Comparison of ENCODE assay signal across 8 cellular contexts in genomic region chr2:189412330-189412953, GRCh38. TPM values are rescaled to one million over a fixed set of nuclear protein-coding genes. Genes with fewer than 3 reads are reported as not detected.
DNase-seq lines count a peak whose midpoint lies in the region; ATAC-seq and TF ChIP-seq lines count a peak whose summit lies in the region.

No MANE protein-coding gene starts in this region.

- H3K27me3 Mint-ChIP-seq in naive thymus-derived CD8-positive, alpha-beta T cell, result no peaks in the 10 kb centered on the region

- ATAC-seq in HG02571 (IDR thresholded peaks at IDR 0.05; ENCODE audit: unreplicated experiment), result peak; percentile 76
- no peak for ATAC-seq in naive thymus-derived CD8-positive, alpha-beta T cell

- POLR2A ChIA-PET in naive thymus-derived CD8-positive, alpha-beta T cell (lab: Charles Lee), result no interaction called here

- H3K27me3 ChIP-seq in WERI-Rb-1 (ENCODE audit: insufficient read depth, low read depth, severe bottlenecking), result no peaks in the 10 kb centered on the region

- no peaks in the 10 kb centered on the region for H3K9me3 ChIP-seq in WERI-Rb-1 (ENCODE audit: severe bottlenecking)

- no peak overlapping the region for H3K27ac Mint-ChIP-seq in naive thymus-derived CD8-positive, alpha-beta T cell

- H3K4me1 Mint-ChIP-seq in naive thymus-derived CD8-positive, alpha-beta T cell, result peaks cover 2 to 10% (median 6%) of the 10 kb centered on the region in 4 donors

- H3K36me3 Mint-ChIP-seq in naive thymus-derived CD8-positive, alpha-beta T cell, result no peaks in the 10 kb centered on the region

- no peaks in the 10 kb centered on the region for H3K9me3 Mint-ChIP-seq in naive thymus-derived CD8-positive, alpha-beta T cell

- H3K36me3 ChIP-seq in WERI-Rb-1, result no peaks in the 10 kb centered on the region

- no peak overlapping the region for H3K4me3 ChIP-seq in WERI-Rb-1 (ENCODE audit: low read depth, low read length)

- DNase-seq in A172 (ENCODE audit: low spot score), result peak; percentile 80
- peak; percentile 40 for DNase-seq in GM04504 (ENCODE audit: low read depth)
- DNase-seq in NCI-H1694 (lab: John Stamatoyannopoulos, UW), result peak; percentile 21
- no peak for DNase-seq in WERI-Rb-1
- peak; percentile 19 for DNase-seq in epidermal melanocyte (ENCODE audit: insufficient read length, low spot score)
- DNase-seq in naive thymus-derived CD8-positive, alpha-beta T cell, result peak; percentile 9 to 65 (median 41)
- peak; percentile 50 for DNase-seq in ureter (ENCODE audit: low spot score)

- H3K27ac ChIP-seq in WERI-Rb-1, result no peak overlapping the region

- no peak overlapping the region for H3K4me3 Mint-ChIP-seq in naive thymus-derived CD8-positive, alpha-beta T cell

- peak; percentile 44; the same call in 1 of the 2 replicates for TF ChIP-seq CTCF in WERI-Rb-1 (IDR thresholded peaks at IDR 0.05; ENCODE audit: low read depth, low read length)

RNA-seq across cellular contexts. Expression of gene WDR75, which starts 28.8 kb away (rescaled TPM):
- 63.3 and 79.0 TPM in 2 replicates for total RNA-seq in A172 (2014; rRNA removed; shearing (Covaris generic))
- 10 to 100 TPM; 64.1 to 67.4 TPM for total RNA-seq in naive thymus-derived CD8-positive, alpha-beta T cell
- 10 to 100 TPM in 1 of 3 donors, 1 to 10 TPM in 2; 8.3 to 17.5 (median 9.5) TPM for polyA plus RNA-seq in naive thymus-derived CD8-positive, alpha-beta T cell
- total RNA-seq in ureter, result 43.0 TPM
